18 cellular contexts compared by ENCODE assay signal in the genomic region with DNA sequence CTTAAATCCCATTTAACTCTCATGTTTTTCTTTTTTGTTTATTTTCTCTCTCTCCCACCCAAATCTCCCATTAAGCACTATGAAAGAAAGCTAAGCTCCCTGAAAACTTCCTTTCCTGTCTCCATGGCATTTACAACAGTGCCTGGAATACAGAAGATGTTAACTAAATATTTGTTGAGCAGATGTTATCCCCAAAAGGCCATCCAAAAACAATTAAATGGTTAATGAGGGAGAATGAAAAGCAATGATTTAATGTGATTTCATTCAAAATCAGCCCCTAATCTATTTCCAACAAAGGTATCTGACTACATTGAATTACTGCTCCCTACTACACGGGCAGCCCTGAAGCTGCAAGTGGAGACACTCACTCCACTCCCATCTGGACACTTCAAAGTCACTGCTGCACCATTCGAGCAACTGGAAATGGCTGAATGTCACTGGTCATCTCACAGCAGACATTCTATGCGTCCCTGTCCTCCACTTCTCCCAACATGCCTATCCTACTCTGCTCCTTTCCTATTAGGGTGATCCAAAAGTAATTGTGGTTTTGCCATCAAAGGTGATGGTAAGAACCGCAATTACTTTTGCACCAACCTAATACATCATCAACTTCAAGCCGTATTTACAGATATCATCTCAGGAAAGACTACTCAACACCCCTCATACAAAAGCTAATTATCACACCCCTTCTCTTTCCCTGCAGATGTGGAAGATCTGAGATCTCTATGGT. TPM values are rescaled to one million over a fixed set of nuclear protein-coding genes. Genes with fewer than 3 reads are reported as not detected.
DNase-seq lines count a peak whose midpoint lies in the region; ATAC-seq and TF ChIP-seq lines count a peak whose summit lies in the region.
"Had no signal": no experiment of that assay in that cellular context is flagged by ENCODE, and none has a peak within 500 bp of the region (broad histone marks: within the 10 kb centered on the region; RNA-seq: fewer than 3 reads in every experiment).

No MANE protein-coding gene starts in this region.

- BruUV-seq in A673 (replicated peaks; lab: Mats Ljungman, UMichigan), result no TSS peak

- intact Hi-C loops in left ventricle myocardium superior (cut with micrococcal nuclease), result no loop called here
- intact Hi-C loops in heart right ventricle (cut with DNase I), result no loop called here
- intact Hi-C loops in A673 (cut with micrococcal nuclease; ENCODE audit: unreplicated experiment), result no loop called here

- peaks cover 27% of the 10 kb centered on the region for H3K4me1 Mint-ChIP-seq in endodermal cell
- peaks cover 37% of the 10 kb centered on the region for H3K4me1 Mint-ChIP-seq in stimulated activated memory B cell treated with anti-CD40 and anti-IgM and Interleukin-4, amounts not matched to agents 10 μg/mL and 1 μg/mL and 100 μg/mL, for 72 hours

- H3K9ac ChIP-seq in Loucy (ENCODE audit: low read depth, low read length, poor library complexity, severe bottlenecking), result no peak overlapping the region
- H3K9ac ChIP-seq in endodermal cell (ENCODE audit: extremely low read depth, low read length, poor library complexity, severe bottlenecking), result no peak overlapping the region

- DNase-seq in left ventricle myocardium superior (no peak), heart right ventricle (no peak), endodermal cell (no peak), GM10266 (ENCODE audit: extremely low spot score) (no peak), foreskin fibroblast (no peak), A673 (ENCODE audit: low spot score) (no peak)
- DNase-seq: activated naive CD4-positive, alpha-beta T cell treated with anti-CD3 and anti-CD28 coated beads for 36 hours; brain microvascular endothelial cell; foreskin melanocyte; GDM1; NCI-H1694; stimulated activated CD4-positive, alpha-beta T cell treated with anti-CD3 and anti-CD28 coated beads, Interleukin-4, amount 100 ng/mL, for 1 hour had no signal

- peaks cover 98% of the 10 kb centered on the region for H3K79me2 ChIP-seq in Loucy (ENCODE audit: insufficient read depth, low read length)

- H3K27me3 ChIP-seq in heart right ventricle (no peaks in the 10 kb centered on the region), Loucy (ENCODE audit: insufficient read depth, low read length, poor library complexity, severe bottlenecking) (no peaks in the 10 kb centered on the region), endodermal cell (ENCODE audit: control insufficient read depth, insufficient read depth, low read length, poor library complexity, severe bottlenecking) (no peaks in the 10 kb centered on the region), A673 (replicated peaks; ENCODE audit: insufficient read depth, low read depth, low read length, poor library complexity) (no peaks in the 10 kb centered on the region)
- H3K27me3 ChIP-seq: brain microvascular endothelial cell, SJSA1 had no signal

- H3K27ac ChIP-seq in heart right ventricle, result no peak overlapping the region
- no peak overlapping the region for H3K27ac ChIP-seq in endodermal cell (ENCODE audit: low read depth, low read length)
- no peak overlapping the region for H3K27ac ChIP-seq in A673 (ENCODE audit: low read depth, low read length, poor library complexity, severe bottlenecking)
- H3K27ac ChIP-seq: brain microvascular endothelial cell, epithelial cell of prostate, SJSA1 had no signal

- ATAC-seq in left ventricle myocardium superior, result peak; percentile 31
- ATAC-seq in heart right ventricle, result no peak
- ATAC-seq in stimulated activated memory B cell treated with anti-CD40 and anti-IgM and Interleukin-4, amounts not matched to agents 10 μg/mL and 1 μg/mL and 100 μg/mL, for 72 hours, result no peak
- ATAC-seq: activated CD4-positive, CD25-positive, alpha-beta regulatory T cell treated with anti-CD3 and anti-CD28 coated beads, Interleukin-2, amount 50 U/mL, for 24 hours; GM12878 had no signal

- WGBS in heart right ventricle, 2 donors, result 58 to 63% methylated on average over 5 of the region's 5 CpGs
- 62 to 82% methylated on average over 2 to 5 of the region's 5 CpGs for WGBS in endodermal cell (ENCODE audit: insufficient coverage in 1 of 2, insufficient read length in 1 of 2), 2 experiments

- peak overlapping the region; percentile 10 for H3K4me3 Mint-ChIP-seq in endodermal cell
- H3K4me3 Mint-ChIP-seq in stimulated activated memory B cell treated with anti-CD40 and anti-IgM and Interleukin-4, amounts not matched to agents 10 μg/mL and 1 μg/mL and 100 μg/mL, for 72 hours, result no peak overlapping the region
- H3K4me3 Mint-ChIP-seq: activated naive CD4-positive, alpha-beta T cell treated with anti-CD3 and anti-CD28 coated beads for 36 hours had no signal

- peak overlapping the region; percentile 15 for H3K4me2 ChIP-seq in Loucy (ENCODE audit: low read depth, low read length, poor library complexity, severe bottlenecking)

- H3K4me1 ChIP-seq in heart right ventricle, result peaks cover 0 to 88% (median 72%) of the 10 kb centered on the region in 9 donors
- H3K4me1 ChIP-seq in Loucy (ENCODE audit: insufficient read depth, low read length, poor library complexity, severe bottlenecking), result peaks cover 67% of the 10 kb centered on the region
- H3K4me1 ChIP-seq in endodermal cell (ENCODE audit: control insufficient read depth, insufficient read depth, low read length), result peaks cover 22% of the 10 kb centered on the region
- peaks cover 67% of the 10 kb centered on the region for H3K4me1 ChIP-seq in A673 (ENCODE audit: insufficient read depth, low read length, poor library complexity, severe bottlenecking)

- CTCF ChIA-PET in A673 (lab: Charles Lee), result interaction anchor here (1.0 kb wide), 1 partner anchor 18 kb away, joined by 3 read pairs; no protein-coding TSS in a partner anchor

- H3K27ac Mint-ChIP-seq in endodermal cell, result peak overlapping the region; percentile 16
- H3K27ac Mint-ChIP-seq in stimulated activated memory B cell treated with anti-CD40 and anti-IgM and Interleukin-4, amounts not matched to agents 10 μg/mL and 1 μg/mL and 100 μg/mL, for 72 hours, result peak overlapping the region; percentile 12
- H3K27ac Mint-ChIP-seq: activated naive CD4-positive, alpha-beta T cell treated with anti-CD3 and anti-CD28 coated beads for 36 hours had no signal

- 0 out of 2 replicates have a peak, but pooled peaks cover 3% of the 10 kb centered on the region for H3F3A ChIP-seq in Loucy (ENCODE audit: low read depth)

- POLR2A ChIA-PET in A673 (lab: Charles Lee; ENCODE audit: low non-redundant PET), result no interaction called here

- H3K9me3 ChIP-seq in heart right ventricle (no peaks in the 10 kb centered on the region), Loucy (ENCODE audit: insufficient read depth, low read depth, low read length) (no peaks in the 10 kb centered on the region), endodermal cell (ENCODE audit: control insufficient read depth, low read length) (no peaks in the 10 kb centered on the region), A673 (ENCODE audit: low read depth, low read length, poor library complexity, severe bottlenecking) (no peaks in the 10 kb centered on the region)
- H3K9me3 ChIP-seq: SJSA1 had no signal

- no peak for TF ChIP-seq CTCF in heart right ventricle (IDR thresholded peaks at IDR 0.05)
- TF ChIP-seq CTCF in Loucy (conservative IDR thresholded peaks at IDR 0.05; ENCODE audit: low read length), result no peak
- no peak for TF ChIP-seq CTCF in endodermal cell (conservative IDR thresholded peaks at IDR 0.05)
- TF ChIP-seq CTCF in GM10266 (IDR thresholded peaks at IDR 0.05; ENCODE audit: control insufficient read depth, insufficient read depth, low read depth, missing control alignments), result no peak
- TF ChIP-seq CTCF in foreskin fibroblast (IDR thresholded peaks at IDR 0.05; ENCODE audit: low read depth, low read length), result no peak
- TF ChIP-seq CTCF in A673 (conservative IDR thresholded peaks at IDR 0.05; ENCODE audit: low read depth, low read length), result no peak

- H3K4me3 ChIP-seq in heart right ventricle, result no peak overlapping the region
- no peak overlapping the region for H3K4me3 ChIP-seq in Loucy (ENCODE audit: low read length, poor library complexity, severe bottlenecking)
- H3K4me3 ChIP-seq in endodermal cell (ENCODE audit: low read length), result peak overlapping the region; percentile 1
- H3K4me3 ChIP-seq in foreskin fibroblast (ENCODE audit: low read depth in 1 of 2, low read length in 2 of 2), result no peak overlapping the region
- H3K4me3 ChIP-seq in A673 (ENCODE audit: low read depth, low read length, poor library complexity, severe bottlenecking), result no peak overlapping the region
- H3K4me3 ChIP-seq: GM12878, SJSA1 had no signal

- H4K20me1 ChIP-seq in Loucy (ENCODE audit: insufficient read depth, low read length, poor library complexity, severe bottlenecking), result peaks cover 77% of the 10 kb centered on the region

- no peaks in the 10 kb centered on the region for H3K9me2 ChIP-seq in Loucy (replicated peaks; ENCODE audit: low read depth, low read length)

- H3K9me3 Mint-ChIP-seq in endodermal cell, result no peaks in the 10 kb centered on the region
- no peaks in the 10 kb centered on the region for H3K9me3 Mint-ChIP-seq in stimulated activated memory B cell treated with anti-CD40 and anti-IgM and Interleukin-4, amounts not matched to agents 10 μg/mL and 1 μg/mL and 100 μg/mL, for 72 hours
- H3K9me3 Mint-ChIP-seq: activated naive CD4-positive, alpha-beta T cell treated with anti-CD3 and anti-CD28 coated beads for 36 hours had no signal

- peaks cover 3% of the 10 kb centered on the region for H3K36me3 Mint-ChIP-seq in endodermal cell (ENCODE audit: low read depth)
- no peaks in the 10 kb centered on the region for H3K36me3 Mint-ChIP-seq in stimulated activated memory B cell treated with anti-CD40 and anti-IgM and Interleukin-4, amounts not matched to agents 10 μg/mL and 1 μg/mL and 100 μg/mL, for 72 hours

- no peak overlapping the region for H2AFZ ChIP-seq in Loucy (ENCODE audit: low read length)

- H3K27me3 Mint-ChIP-seq in endodermal cell (ENCODE audit: insufficient read depth), result no peaks in the 10 kb centered on the region
- H3K27me3 Mint-ChIP-seq in stimulated activated memory B cell treated with anti-CD40 and anti-IgM and Interleukin-4, amounts not matched to agents 10 μg/mL and 1 μg/mL and 100 μg/mL, for 72 hours, result no peaks in the 10 kb centered on the region

- H3K36me3 ChIP-seq in heart right ventricle (no peaks in the 10 kb centered on the region), Loucy (ENCODE audit: insufficient read depth, low read length) (no peaks in the 10 kb centered on the region), endodermal cell (ENCODE audit: control insufficient read depth, insufficient read depth, low read length) (no peaks in the 10 kb centered on the region), A673 (ENCODE audit: insufficient read depth, low read length, poor library complexity, severe bottlenecking) (no peaks in the 10 kb centered on the region)
- H3K36me3 ChIP-seq: brain microvascular endothelial cell, SJSA1 had no signal

RNA-seq across cellular contexts. Expression of gene TP53BP2, which starts 7.5 kb away (rescaled TPM):
- 22.1 TPM for total RNA-seq in left ventricle myocardium superior
- total RNA-seq in heart right ventricle, result 10 to 100 TPM; 16.2 to 25.3 (median 21.2) TPM
- polyA plus RNA-seq in heart right ventricle, result 1 to 10 TPM; 5.9 to 8.8 TPM
- total RNA-seq in endodermal cell, result 10 to 100 TPM; 53.6 to 59.8 TPM
- polyA plus RNA-seq in endodermal cell (2013, experiment 1 of 2), result 40.4 TPM
- polyA plus RNA-seq in endodermal cell (2013, experiment 2 of 2), result 41.3 TPM
- total RNA-seq in A673 (2021), result 77.8 and 93.3 TPM in 2 replicates
